1 cellular context compared by ENCODE assay signal in the genomic region with DNA sequence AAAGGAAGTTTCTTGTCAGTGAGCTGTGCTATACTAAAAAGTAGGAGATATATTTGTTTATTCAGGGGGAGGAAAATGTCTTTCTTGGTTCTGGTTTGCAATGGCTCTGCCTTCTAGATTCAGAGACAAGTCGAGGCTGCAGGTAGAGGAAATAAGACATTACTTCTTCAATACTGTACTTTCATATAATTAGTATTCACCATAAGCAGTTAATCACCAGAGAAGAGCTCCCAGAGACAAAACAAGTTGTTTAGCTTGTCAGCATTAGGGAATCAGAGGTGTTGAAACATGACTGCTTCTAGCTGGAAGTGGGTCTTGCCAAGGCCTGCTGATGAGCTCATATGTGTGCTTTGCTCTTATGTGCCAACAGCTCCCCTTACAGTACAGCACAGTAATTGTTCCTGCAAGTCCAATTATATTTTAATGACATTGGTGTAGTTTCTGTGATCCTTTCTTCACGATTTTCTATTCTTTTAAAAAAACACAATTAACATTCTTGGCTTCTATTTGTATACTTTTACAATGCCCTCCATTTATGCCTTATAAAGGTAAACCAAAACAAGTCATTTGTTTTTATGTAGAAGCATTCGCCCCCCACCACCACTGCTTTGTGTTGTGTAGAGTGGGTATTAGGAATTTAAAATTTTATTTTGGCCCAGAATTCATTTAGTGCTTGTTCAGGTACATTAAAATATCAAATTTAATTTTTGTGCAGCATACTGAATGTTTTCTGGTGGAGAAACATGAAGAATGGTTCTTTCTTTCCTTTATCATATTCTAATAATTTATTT.
TF ChIP-seq lines count a peak whose summit lies in the region.

No MANE protein-coding gene starts in this region.

TF ChIP-seq in K562, 482 proteins besides CTCF, POLR2A, EP300 and RAD21 (continued from another document):
- TF ChIP-seq, protein P1, sequence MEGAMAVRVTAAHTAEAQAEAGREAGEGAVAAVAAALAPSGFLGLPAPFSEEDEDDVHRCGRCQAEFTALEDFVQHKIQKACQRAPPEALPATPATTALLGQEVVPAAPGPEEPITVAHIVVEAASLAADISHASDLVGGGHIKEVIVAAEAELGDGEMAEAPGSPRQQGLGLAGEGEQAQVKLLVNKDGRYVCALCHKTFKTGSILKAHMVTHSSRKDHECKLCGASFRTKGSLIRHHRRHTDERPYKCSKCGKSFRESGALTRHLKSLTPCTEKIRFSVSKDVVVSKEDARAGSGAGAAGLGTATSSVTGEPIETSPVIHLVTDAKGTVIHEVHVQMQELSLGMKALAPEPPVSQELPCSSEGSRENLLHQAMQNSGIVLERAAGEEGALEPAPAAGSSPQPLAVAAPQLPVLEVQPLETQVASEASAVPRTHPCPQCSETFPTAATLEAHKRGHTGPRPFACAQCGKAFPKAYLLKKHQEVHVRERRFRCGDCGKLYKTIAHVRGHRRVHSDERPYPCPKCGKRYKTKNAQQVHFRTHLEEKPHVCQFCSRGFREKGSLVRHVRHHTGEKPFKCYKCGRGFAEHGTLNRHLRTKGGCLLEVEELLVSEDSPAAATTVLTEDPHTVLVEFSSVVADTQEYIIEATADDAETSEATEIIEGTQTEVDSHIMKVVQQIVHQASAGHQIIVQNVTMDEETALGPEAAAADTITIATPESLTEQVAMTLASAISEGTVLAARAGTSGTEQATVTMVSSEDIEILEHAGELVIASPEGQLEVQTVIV (CRISPR knock-in tag; IDR thresholded peaks at IDR 0.05; ENCODE audit: borderline replicate concordance): no peak
- TF ChIP-seq, protein P2, sequence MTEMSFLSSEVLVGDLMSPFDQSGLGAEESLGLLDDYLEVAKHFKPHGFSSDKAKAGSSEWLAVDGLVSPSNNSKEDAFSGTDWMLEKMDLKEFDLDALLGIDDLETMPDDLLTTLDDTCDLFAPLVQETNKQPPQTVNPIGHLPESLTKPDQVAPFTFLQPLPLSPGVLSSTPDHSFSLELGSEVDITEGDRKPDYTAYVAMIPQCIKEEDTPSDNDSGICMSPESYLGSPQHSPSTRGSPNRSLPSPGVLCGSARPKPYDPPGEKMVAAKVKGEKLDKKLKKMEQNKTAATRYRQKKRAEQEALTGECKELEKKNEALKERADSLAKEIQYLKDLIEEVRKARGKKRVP (CRISPR knock-in tag; IDR thresholded peaks at IDR 0.05): no peak
- TF ChIP-seq RBM22 (IDR thresholded peaks at IDR 0.05; ENCODE audit: low read depth, low read length, poor library complexity, severe bottlenecking): no peak
- no peak for TF ChIP-seq RFX1 (IDR thresholded peaks at IDR 0.05)
- TF ChIP-seq, protein P3, sequence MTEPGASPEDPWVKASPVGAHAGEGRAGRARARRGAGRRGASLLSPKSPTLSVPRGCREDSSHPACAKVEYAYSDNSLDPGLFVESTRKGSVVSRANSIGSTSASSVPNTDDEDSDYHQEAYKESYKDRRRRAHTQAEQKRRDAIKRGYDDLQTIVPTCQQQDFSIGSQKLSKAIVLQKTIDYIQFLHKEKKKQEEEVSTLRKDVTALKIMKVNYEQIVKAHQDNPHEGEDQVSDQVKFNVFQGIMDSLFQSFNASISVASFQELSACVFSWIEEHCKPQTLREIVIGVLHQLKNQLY (CRISPR knock-in tag; conservative IDR thresholded peaks at IDR 0.05): no peak
- no peak for TF ChIP-seq GTF2A2 (tag; IDR thresholded peaks at IDR 0.05)
- TF ChIP-seq TAF7 (tag; IDR thresholded peaks at IDR 0.05): no peak
TF ChIP-seq in K562: peak in this region for 16.
